In genomic region chr11:65013130-65013691, GRCh38 we compare ENCODE assay signal across 9 cellular contexts. TPM values are rescaled to one million over a fixed set of nuclear protein-coding genes. Genes with fewer than 3 reads are reported as not detected.
DNase-seq lines count a peak whose midpoint lies in the region; ATAC-seq and TF ChIP-seq lines count a peak whose summit lies in the region.
"Had no signal": no experiment of that assay in that cellular context is flagged by ENCODE, and none has a peak within 500 bp of the region (broad histone marks: within the 10 kb centered on the region; RNA-seq: fewer than 3 reads in every experiment).

No MANE protein-coding gene starts in this region.

- peak; percentile 70 for TF ChIP-seq RAD21 in SK-N-SH (IDR thresholded peaks at IDR 0.05; ENCODE audit: low read length)

- peak overlapping the region; percentile 95 for H2AFZ ChIP-seq in SK-N-SH (ENCODE audit: low read depth)

- CTCF ChIA-PET in SK-N-SH (lab: Yijun Ruan, JAX): interaction anchor here (0.6 to 4.9 kb wide), 47 partner anchors 9 to 318 kb away, joined by 3 to 56 read pairs (median 5); partner anchors contain the start of genes ATG2A, BATF2, CAPN1 and CDCA5

- DNase-seq in GM12864 (ENCODE audit: low read depth) (peak; percentile 66), SK-N-SH (peak; percentile 95), adrenal gland (peak; percentile 91 to 97 (median 94)), right atrium auricular region (ENCODE audit: low spot score) (peak; percentile 96), retinal pigment epithelial cell (ENCODE audit: low read depth) (no peak), EL (no peak), retina (no peak)

- H3K9me2 ChIP-seq in SK-N-SH: no peaks in the 10 kb centered on the region

- H3K9me3 ChIP-seq in SK-N-SH: no peaks in the 10 kb centered on the region
- H3K9me3 ChIP-seq in adrenal gland (replicated peaks in 1 of 3): no peaks in the 10 kb centered on the region
- H3K9me3 ChIP-seq in right atrium auricular region: no peaks in the 10 kb centered on the region

- H3K4me3 ChIP-seq in GM12864 (ENCODE audit: low read depth, low read length): peak overlapping the region; percentile 74
- peak overlapping the region; percentile 69 to 70 for H3K4me3 ChIP-seq in SK-N-SH (ENCODE audit: low read depth in 2 of 2, low read length in 1 of 2)
- peak overlapping the region in 2 of 4 donors; percentile 55 to 76 for H3K4me3 ChIP-seq in adrenal gland
- peak overlapping the region; percentile 65 to 85 for H3K4me3 ChIP-seq in right atrium auricular region
- H3K4me3 ChIP-seq in retinal pigment epithelial cell (ENCODE audit: low read length): peak overlapping the region; percentile 80

- intact Hi-C loops in adrenal gland (cut with DNase I): loop anchor here in 1 of 2 donors (10.0 kb wide), 2 partner anchors 62 to 168 kb away; partner anchors contain the start of gene CDC42BPG

- 40% methylated on average over 9 of the region's 14 CpGs for WGBS in SK-N-SH (ENCODE audit: low lambda C conversion rate)
- WGBS in adrenal gland, 4 donors: 16 to 53% (median 31%) methylated on average over 5 to 14 of the region's 14 CpGs

- POLR2A ChIA-PET in SK-N-SH (lab: Yijun Ruan, JAX): interaction anchor here (0.5 to 0.8 kb wide), 4 partner anchors 9 to 219 kb away, joined by 3 to 8 read pairs (median 3); no protein-coding TSS in a partner anchor

- H3K79me2 ChIP-seq in SK-N-SH (ENCODE audit: insufficient read depth): peaks cover 24% of the 10 kb centered on the region; the same call in 1 of the 2 replicates

- H3K36me3 ChIP-seq in SK-N-SH (replicated peaks in 1 of 2; ENCODE audit: control insufficient read depth in 1 of 2, insufficient read depth in 2 of 2, low read length in 1 of 2) (peaks cover 0 to 5% of the 10 kb centered on the region in 2 experiments), adrenal gland (replicated peaks in 1 of 2) (peaks cover 0 to 2% of the 10 kb centered on the region in 2 donors), right atrium auricular region (no peaks in the 10 kb centered on the region)

- peaks cover 16% of the 10 kb centered on the region for H3F3A ChIP-seq in SK-N-SH (replicated peaks; ENCODE audit: insufficient read depth)

- H3K27ac ChIP-seq in SK-N-SH (ENCODE audit: low read depth in 2 of 2, low read length in 1 of 2): peak overlapping the region; percentile 95
- peak overlapping the region; percentile 95 to 100 (median 98) for H3K27ac ChIP-seq in adrenal gland
- H3K27ac ChIP-seq in right atrium auricular region: peak overlapping the region; percentile 97 to 100

- ATAC-seq in HG03432 (IDR thresholded peaks at IDR 0.05; ENCODE audit: unreplicated experiment): peak; percentile 75

- no peak for TF ChIP-seq EP300 in SK-N-SH (IDR thresholded peaks at IDR 0.05; ENCODE audit: borderline replicate concordance in 1 of 2, low read depth in 1 of 2, low read length in 1 of 2)

- H3K4me1 ChIP-seq in SK-N-SH (ENCODE audit: control insufficient read depth in 1 of 2, insufficient read depth in 2 of 2, low read depth in 1 of 2, low read length in 1 of 2) (peaks cover 4% of the 10 kb centered on the region in 2 experiments; a peak in 2 of 4 replicates), adrenal gland (replicated peaks in 1 of 2) (peaks cover 12 to 17% of the 10 kb centered on the region in 2 donors), right atrium auricular region (peaks cover 0 to 27% of the 10 kb centered on the region in 2 donors)

- H3K9ac ChIP-seq in SK-N-SH: peak overlapping the region; percentile 89

- peak overlapping the region; percentile 88 for H3K4me2 ChIP-seq in SK-N-SH

- H3K27me3 ChIP-seq in SK-N-SH (ENCODE audit: insufficient read depth): no peaks in the 10 kb centered on the region
- H3K27me3 ChIP-seq in adrenal gland: no peaks in the 10 kb centered on the region
- H3K27me3 ChIP-seq in right atrium auricular region: no peaks in the 10 kb centered on the region

- no peaks in the 10 kb centered on the region for H4K20me1 ChIP-seq in SK-N-SH (ENCODE audit: insufficient read depth)

- no peak for TF ChIP-seq POLR2A in adrenal gland (IDR thresholded peaks at IDR 0.05)

- TF ChIP-seq CTCF in GM12864 (IDR thresholded peaks at IDR 0.05; ENCODE audit: low read depth, low read length, missing control alignments) (peak; percentile 67), SK-N-SH (IDR thresholded peaks at IDR 0.05) (peak; percentile 71), adrenal gland (IDR thresholded peaks at IDR 0.05) (peak in 3 of 6 experiments; percentile 65 to 77 (median 73)), right atrium auricular region (IDR thresholded peaks at IDR 0.05) (peak; percentile 68 to 70), retinal pigment epithelial cell (conservative IDR thresholded peaks at IDR 0.05; ENCODE audit: low read depth, low read length) (peak; percentile 81)

TF ChIP-seq in SK-N-SH, 30 proteins besides CTCF, POLR2A, EP300 and RAD21:
- TF ChIP-seq SMC3 (IDR thresholded peaks at IDR 0.05; ENCODE audit: low read depth, low read length) (peak; percentile 54), ELF1 (IDR thresholded peaks at IDR 0.05) (peak; percentile 47; the same call in 1 of the 2 replicates), PBX3 (IDR thresholded peaks at IDR 0.05) (no peak)
- TF ChIP-seq, protein P1, sequence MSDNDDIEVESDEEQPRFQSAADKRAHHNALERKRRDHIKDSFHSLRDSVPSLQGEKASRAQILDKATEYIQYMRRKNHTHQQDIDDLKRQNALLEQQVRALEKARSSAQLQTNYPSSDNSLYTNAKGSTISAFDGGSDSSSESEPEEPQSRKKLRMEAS (IDR thresholded peaks at IDR 0.05; ENCODE audit: low read depth): no peak

RNA-seq across cellular contexts. Expression of gene ARL2, which starts 0.7 kb away (rescaled TPM):
- 252 and 278 TPM in 2 replicates for polyA plus RNA-seq in SK-N-SH (2012; rRNA removed)
- 159 and 201 TPM in 2 replicates for polyA plus RNA-seq in SK-N-SH (2012; cell fraction: cytosol; rRNA removed)
- 94.3 and 99.8 TPM in 2 replicates for polyA plus RNA-seq in SK-N-SH (2012; cell fraction: nucleus; rRNA removed)
- total RNA-seq in adrenal gland: 100 to 1,000 TPM in 5 of 8 donors, 10 to 100 TPM in 3; 81.0 to 231 (median 112) TPM
- 100 to 1,000 TPM in 2 of 3 donors, 10 to 100 TPM in 1; 66.5 to 151 (median 128) TPM for polyA plus RNA-seq in adrenal gland
- total RNA-seq in right atrium auricular region: 100 to 1,000 TPM; 155 to 207 TPM

RNA-seq across cellular contexts. Expression of gene SNX15, which starts 14.0 kb away (rescaled TPM):
- polyA plus RNA-seq in SK-N-SH (2012; rRNA removed) (9.0 and 17.2 TPM in 2 replicates), adrenal gland (10 to 100 TPM; 16.4 to 22.0 (median 18.7) TPM)
- 9.4 and 11.4 TPM in 2 replicates for polyA plus RNA-seq in SK-N-SH (2012; cell fraction: cytosol; rRNA removed)
- 13.5 and 15.0 TPM in 2 replicates for polyA plus RNA-seq in SK-N-SH (2012; cell fraction: nucleus; rRNA removed)
- total RNA-seq in adrenal gland (10 to 100 TPM; 21.2 to 35.9 (median 23.4) TPM), right atrium auricular region (10 to 100 TPM; 19.4 to 21.8 TPM)

RNA-seq across cellular contexts. Expression of gene BATF2, which starts 16.4 kb away (rescaled TPM):
- polyA plus RNA-seq in SK-N-SH (2012; rRNA removed) (0.20 and 0.28 TPM in 2 replicates), adrenal gland (1 to 10 TPM; 3.3 to 8.5 (median 3.7) TPM)
- polyA plus RNA-seq in SK-N-SH (2012; cell fraction: cytosol; rRNA removed): 0.08 and 0.16 TPM in 2 replicates
- polyA plus RNA-seq in SK-N-SH (2012; cell fraction: nucleus; rRNA removed): 0.13 and 0.15 TPM in 2 replicates
- total RNA-seq in adrenal gland (10 to 100 TPM in 2 of 8 donors, 1 to 10 TPM in 6; 3.6 to 34.5 (median 7.0) TPM), right atrium auricular region (1 to 10 TPM; 1.1 to 1.6 TPM)

RNA-seq across cellular contexts. Expression of gene SAC3D1, which starts 27.8 kb away (rescaled TPM):
- 13.1 and 22.5 TPM in 2 replicates for polyA plus RNA-seq in SK-N-SH (2012; rRNA removed)
- polyA plus RNA-seq in SK-N-SH (2012; cell fraction: cytosol; rRNA removed): 12.8 and 17.6 TPM in 2 replicates
- polyA plus RNA-seq in SK-N-SH (2012; cell fraction: nucleus; rRNA removed): 14.0 and 30.2 TPM in 2 replicates
- total RNA-seq in adrenal gland: 10 to 100 TPM in 7 of 8 donors, 1 to 10 TPM in 1; 9.9 to 23.6 (median 16.1) TPM
- 10 to 100 TPM in 1 of 3 donors, 1 to 10 TPM in 2; 4.4 to 10.1 (median 7.5) TPM for polyA plus RNA-seq in adrenal gland
- total RNA-seq in right atrium auricular region: 1 to 10 TPM; 5.4 to 6.8 TPM

RNA-seq across cellular contexts. Expression of gene MAJIN, which starts 41.3 kb away (rescaled TPM):
- polyA plus RNA-seq in SK-N-SH (2012; rRNA removed) (not detected in 2 replicates), adrenal gland (under 1 TPM in 2 of 3 donors, not detected in 1; 0.24 to 0.29 TPM)
- not detected in 2 replicates for polyA plus RNA-seq in SK-N-SH (2012; cell fraction: cytosol; rRNA removed)
- polyA plus RNA-seq in SK-N-SH (2012; cell fraction: nucleus; rRNA removed): not detected in 2 replicates
- total RNA-seq in adrenal gland (not detected), right atrium auricular region (not detected)
- total RNA-seq: subcutaneous adipose tissue had no signal

Comparison
In these comparisons a context has a peak if more than half of its experiments do, and no peak if none do; other contexts are left out.
1. DNase-seq: peak in GM12864 (single experiment), SK-N-SH (single experiment), adrenal gland (7 of 7) and right atrium auricular region (single experiment); none in retinal pigment epithelial cell (single experiment), EL (single experiment) and retina (single experiment).
2. Peak in every context shown above with its lines, with median percentiles within 50 percentile points of each other: H3K27ac ChIP-seq.